ENCODE assay signal across 8 cellular contexts in genomic region chr7:25124485-25125136, GRCh38. TPM values are rescaled to one million over a fixed set of nuclear protein-coding genes. Genes with fewer than 3 reads are reported as not detected.
DNase-seq lines count a peak whose midpoint lies in the region; ATAC-seq, FAIRE-seq and TF ChIP-seq lines count a peak whose summit lies in the region.

No MANE protein-coding gene starts in this region.

- POLR2A ChIA-PET in PC-3 (lab: Charles Lee; ENCODE audit: unreplicated experiment) (interaction anchor here (0.5 to 0.7 kb wide), 4 partner anchors 16 to 1413 kb away, joined by 3 to 6 read pairs (median 4); no protein-coding TSS in a partner anchor), GM12878 (lab: Charles Lee) (interaction anchor here (0.9 to 1.7 kb wide), 3 partner anchors 8 to 152 kb away, joined by 3 to 12 read pairs (median 3); no protein-coding TSS in a partner anchor)

- WGBS in GM12878 (ENCODE audit: insufficient coverage, insufficient replicate concordance, low lambda C conversion rate, missing lambda C conversion rate) = 2% methylated on average over 31 of the region's 31 CpGs

- intact Hi-C loops in PC-3 (cut with micrococcal nuclease) = loop anchor here (2.0 kb wide), 1 partner anchor 36 kb away; no protein-coding TSS in a partner anchor
- intact Hi-C loops in GM12878 (cut with micrococcal nuclease; ENCODE audit: unreplicated experiment) = no loop called here

- no peaks in the 10 kb centered on the region for H3K27me3 Mint-ChIP-seq in stimulated activated memory B cell treated with anti-CD40 and anti-IgM and Interleukin-4, amounts not matched to agents 10 μg/mL and 1 μg/mL and 100 μg/mL, for 72 hours

- H3K9ac ChIP-seq in PC-3 (ENCODE audit: low read length) (peak overlapping the region; percentile 95), GM12878 (ENCODE audit: control insufficient read depth, insufficient read depth, low read length) (peak overlapping the region; percentile 90)

- H3K9me3 ChIP-seq in PC-3 (ENCODE audit: low read length) = no peaks in the 10 kb centered on the region
- no peaks in the 10 kb centered on the region; the same call in 1 of the 3 replicates for H3K9me3 ChIP-seq in GM12878 (replicated peaks; ENCODE audit: control insufficient read depth, insufficient read depth, low read length)

- CTCF ChIA-PET in PC-3 (lab: Charles Lee) (no interaction called here), GM12878 (lab: Yijun Ruan, JAX) (interaction anchor here (0.7 to 5.0 kb wide), 7 partner anchors 22 to 335 kb away, joined by 3 to 33 read pairs (median 4); no protein-coding TSS in a partner anchor)

- no peaks in the 10 kb centered on the region for H3K9me3 Mint-ChIP-seq in stimulated activated memory B cell treated with anti-CD40 and anti-IgM and Interleukin-4, amounts not matched to agents 10 μg/mL and 1 μg/mL and 100 μg/mL, for 72 hours

- H3K4me1 ChIP-seq in PC-3 (ENCODE audit: insufficient read depth, low read length) (0 out of 2 replicates have a peak, but pooled peaks cover 10% of the 10 kb centered on the region), GM12878 (ENCODE audit: control insufficient read depth, insufficient read depth, low read length) (peaks cover 14% of the 10 kb centered on the region)

- TF ChIP-seq POLR2A in GM12878 (IDR thresholded peaks at IDR 0.05; ENCODE audit: low read depth, low read length) = no peak

- BruUV-seq in PC-3 (replicated peaks; lab: Mats Ljungman, UMichigan) (TSS peak; percentile 45), GM12878 (replicated peaks; lab: Mats Ljungman, UMichigan) (no TSS peak)

- no peak for TF ChIP-seq RAD21 in GM12878 (IDR thresholded peaks at IDR 0.05; ENCODE audit: insufficient read depth, low read depth, low read length)

- H2AFZ ChIP-seq in PC-3 (ENCODE audit: low read length) (no peak overlapping the region), GM12878 (ENCODE audit: control insufficient read depth, low read depth, low read length) (no peak overlapping the region)

- peak overlapping the region; percentile 100 for H3K4me3 ChIP-seq in PC-3 (ENCODE audit: low read length)
- H3K4me3 ChIP-seq in GM12878 = peak overlapping the region; percentile 95

- peaks cover 32% of the 10 kb centered on the region for H3K36me3 Mint-ChIP-seq in stimulated activated memory B cell treated with anti-CD40 and anti-IgM and Interleukin-4, amounts not matched to agents 10 μg/mL and 1 μg/mL and 100 μg/mL, for 72 hours

- no peak for FAIRE-seq in GM12878 (lab: Jason Lieb, UNC)

- TF ChIP-seq CTCF in PC-3 (conservative IDR thresholded peaks at IDR 0.05; ENCODE audit: low read depth, low read length) (no peak), GM12878 (IDR thresholded peaks at IDR 0.05 in 2 of 3, conservative IDR thresholded peaks at IDR 0.05 in 1 of 3; ENCODE audit: control insufficient read depth in 2 of 3, extremely low read depth in 1 of 3, insufficient read depth in 1 of 3, low read depth in 3 of 3, low read length in 3 of 3) (no peak)

- H3K4me3 Mint-ChIP-seq in stimulated activated memory B cell treated with anti-CD40 and anti-IgM and Interleukin-4, amounts not matched to agents 10 μg/mL and 1 μg/mL and 100 μg/mL, for 72 hours = peak overlapping the region; percentile 93

- RAD21 ChIA-PET in GM12878 (lab: Charles Lee; ENCODE audit: unreplicated experiment) = interaction anchor here (1.1 to 2.2 kb wide), 5 partner anchors 26 to 214 kb away, joined by 3 to 11 read pairs (median 4); a partner anchor contains a TSS

- H3K27me3 ChIP-seq in PC-3 (ENCODE audit: low read length) (no peaks in the 10 kb centered on the region), GM12878 (replicated peaks in 1 of 2; ENCODE audit: control insufficient read depth in 2 of 2, insufficient read depth in 2 of 2, low read length in 1 of 2) (no peaks in the 10 kb centered on the region), layer of hippocampus (ENCODE audit: control insufficient read depth, insufficient read depth, low read length) (no peaks in the 10 kb centered on the region)

- peaks cover 46% of the 10 kb centered on the region for H3K79me2 ChIP-seq in PC-3 (ENCODE audit: low read length)
- peaks cover 44% of the 10 kb centered on the region for H3K79me2 ChIP-seq in GM12878 (ENCODE audit: control insufficient read depth, insufficient read depth, low read length)

- H4K20me1 ChIP-seq in PC-3 (ENCODE audit: low read length) (peaks cover 36% of the 10 kb centered on the region), GM12878 (ENCODE audit: control insufficient read depth, insufficient read depth) (no peaks in the 10 kb centered on the region)

- peaks cover 32% of the 10 kb centered on the region for H3K4me1 Mint-ChIP-seq in stimulated activated memory B cell treated with anti-CD40 and anti-IgM and Interleukin-4, amounts not matched to agents 10 μg/mL and 1 μg/mL and 100 μg/mL, for 72 hours

- in situ Hi-C loops in GM12878 (cut with MboI) = no loop called here

- no peaks in the 10 kb centered on the region for H3F3A ChIP-seq in PC-3 (ENCODE audit: low read length, unreplicated experiment)

- H3K27ac ChIP-seq in PC-3 (ENCODE audit: low read length) (no peak overlapping the region; the same call in 1 of the 2 replicates), GM12878 (ENCODE audit: control insufficient read depth, insufficient read depth) (peak overlapping the region; percentile 84), layer of hippocampus (ENCODE audit: low read depth, low read length) (peak overlapping the region; percentile 92)

- no peaks in the 10 kb centered on the region for H3K9me2 ChIP-seq in PC-3 (replicated peaks; ENCODE audit: low read length)

- peaks cover 42% of the 10 kb centered on the region for H3K36me3 ChIP-seq in PC-3 (ENCODE audit: low read depth, low read length)
- H3K36me3 ChIP-seq in GM12878 (ENCODE audit: control insufficient read depth in 2 of 2, insufficient read depth in 2 of 2, low read length in 1 of 2) = peaks cover 8 to 19% of the 10 kb centered on the region in 2 experiments

- SMC1A ChIA-PET in GM12878 (lab: Charles Lee; ENCODE audit: uncharacterized antibody, unreplicated experiment) = interaction anchor here (0.6 to 3.3 kb wide), 9 partner anchors 7 to 312 kb away, joined by 3 to 24 read pairs (median 4); no protein-coding TSS in a partner anchor

- ATAC-seq in PC-3 = peak; percentile 1
- ATAC-seq in GM12878 = peak; percentile 23
- ATAC-seq in stimulated activated memory B cell treated with anti-CD40 and anti-IgM and Interleukin-4, amounts not matched to agents 10 μg/mL and 1 μg/mL and 100 μg/mL, for 72 hours = peak; percentile 28
- ATAC-seq in HG02759 (IDR thresholded peaks at IDR 0.05; ENCODE audit: unreplicated experiment) = no peak
- no peak for ATAC-seq in GM19351 (IDR thresholded peaks at IDR 0.05; ENCODE audit: unreplicated experiment)

- peak; percentile 35 for DNase-seq in stimulated activated CD4-positive, alpha-beta T cell treated with anti-CD3 and anti-CD28 coated beads, Interleukin-15, amount 100 ng/mL, for 24 hours
- DNase-seq in stimulated activated CD4-positive, alpha-beta T cell treated with anti-CD3 and anti-CD28 coated beads, Interleukin-1b, Interleukin-23, amount 100 ng/mL, for 48 hours = no peak
- no peak for DNase-seq in PC-3
- DNase-seq in GM12878 (ENCODE audit: low read depth, low spot score) = no peak

- H3K4me2 ChIP-seq in PC-3 (ENCODE audit: low read length) = peak overlapping the region; percentile 84
- peak overlapping the region; percentile 80 for H3K4me2 ChIP-seq in GM12878 (ENCODE audit: control insufficient read depth, insufficient read depth)

- no peak for TF ChIP-seq EP300 in GM12878 (IDR thresholded peaks at IDR 0.05; ENCODE audit: borderline replicate concordance in 1 of 2, control insufficient read depth in 1 of 2, low read depth in 2 of 2, low read length in 2 of 2)

- peak overlapping the region; percentile 98 for H3K27ac Mint-ChIP-seq in stimulated activated memory B cell treated with anti-CD40 and anti-IgM and Interleukin-4, amounts not matched to agents 10 μg/mL and 1 μg/mL and 100 μg/mL, for 72 hours

TF ChIP-seq in GM12878, 131 proteins besides CTCF, POLR2A, EP300 and RAD21 (continues in another document):
- TF ChIP-seq HDGF (IDR thresholded peaks at IDR 0.05) (no peak), ZNF622 (IDR thresholded peaks at IDR 0.05) (no peak), ASH2L (IDR thresholded peaks at IDR 0.05; ENCODE audit: borderline replicate concordance, low read depth) (no peak), IKZF2 (IDR thresholded peaks at IDR 0.05) (0 out of 4 replicates have a peak, but pooled peaks of 1 of the 2 experiments have one; percentile 18), WRNIP1 (IDR thresholded peaks at IDR 0.05; ENCODE audit: borderline replicate concordance, low read depth, low read length) (0 out of 2 replicates have a peak, but pooled peaks have one; percentile 40), BCL11A (IDR thresholded peaks at IDR 0.05; ENCODE audit: low read depth, low read length) (no peak), RUNX3 (IDR thresholded peaks at IDR 0.05; ENCODE audit: low read length) (peak; percentile 47), NR2F1 (conservative IDR thresholded peaks at IDR 0.05) (0 out of 2 replicates have a peak, but pooled peaks have one; percentile 28), EGR1 (IDR thresholded peaks at IDR 0.05; ENCODE audit: borderline replicate concordance in 1 of 2, low read depth in 2 of 2, low read length in 2 of 2) (no peak), POLR2AphosphoS5 (IDR thresholded peaks at IDR 0.05; ENCODE audit: low read length) (no peak; the same call in 1 of the 2 replicates), HDAC6 (IDR thresholded peaks at IDR 0.05; ENCODE audit: unreplicated experiment) (no peak), BACH1 (IDR thresholded peaks at IDR 0.05; ENCODE audit: borderline replicate concordance) (peak; percentile 49; the same call in 1 of the 2 replicates)

RNA-seq across cellular contexts. Expression of gene CYCS, which starts 0.4 kb away (rescaled TPM):
- 85.4 and 101 TPM in 2 replicates for total RNA-seq in PC-3 (2014; rRNA removed)
- total RNA-seq in GM12878 (2013; cell fraction: nucleolus; rRNA removed) = 33.1 and 34.4 TPM in 2 replicates
- 113 and 149 TPM in 2 replicates for total RNA-seq in GM12878 (2014; rRNA removed)
- total RNA-seq in GM12878 (2014; rRNA removed; fragmentation: Illumina TruSeq; extraction: Trizol) = 199 and 221 TPM in 2 replicates
- 238 and 241 TPM in 2 replicates for total RNA-seq in GM12878 (2021)
- polyA plus RNA-seq in GM12878 (2011; ENCODE audit: low read depth) = 48.2 TPM
- polyA plus RNA-seq in GM12878 (2011; rRNA removed) = 150 and 272 TPM in 2 replicates
- 26.3 and 38.7 TPM in 2 replicates for polyA plus RNA-seq in GM12878 (2011; cell fraction: cytosol; rRNA removed)
- 27.8 and 30.2 TPM in 2 replicates for polyA plus RNA-seq in GM12878 (2011; cell fraction: nucleus; rRNA removed)
- 110 and 115 TPM in 2 replicates for polyA plus RNA-seq in GM12878 (2012)
- polyA plus RNA-seq in GM12878 (2014; fragmentation: Illumina TruSeq; extraction: Trizol) = 475 and 485 TPM in 2 replicates
- polyA plus RNA-seq in GM12878 (2014; fragmentation: Nextera tagmentation; extraction: Ambion mirVana) = 100 to 1,000 TPM; 641 to 952 TPM
- polyA plus RNA-seq in GM12878 (2014; rRNA removed) = 130 and 188 TPM in 2 replicates
- polyA plus RNA-seq in GM12878 (2016; fragmentation: Nextera tagmentation; extraction: Ambion mirVana) = 100 to 1,000 TPM; 674 to 685 TPM
- 14.2 and 24.3 TPM in 2 replicates for polyA minus RNA-seq in GM12878 (2011; rRNA and poly(A)+ RNA removed)
- polyA minus RNA-seq in GM12878 (2011; cell fraction: cytosol; rRNA and poly(A)+ RNA removed) = 17.2 and 25.3 TPM in 2 replicates
- 15.6 and 31.4 TPM in 2 replicates for polyA minus RNA-seq in GM12878 (2011; cell fraction: nucleus; rRNA and poly(A)+ RNA removed)

Comparison
In these comparisons a context has a peak if more than half of its experiments do, and no peak if none do; other contexts are left out.
1. ATAC-seq: peak in PC-3 (single experiment), GM12878 (single experiment) and stimulated activated memory B cell treated with anti-CD40 and anti-IgM and Interleukin-4, amounts not matched to agents 10 μg/mL and 1 μg/mL and 100 μg/mL, for 72 hours (single experiment); none in HG02759 (single experiment) and GM19351 (single experiment).